8 cellular contexts compared by ENCODE assay signal in genomic region chr2:241309684-241310117, GRCh38. TPM values are rescaled to one million over a fixed set of nuclear protein-coding genes. Genes with fewer than 3 reads are reported as not detected.
DNase-seq lines count a peak whose midpoint lies in the region; ATAC-seq and TF ChIP-seq lines count a peak whose summit lies in the region.

No MANE protein-coding gene starts in this region.

- DNase-seq in KBM-7 (peak; percentile 87), NCI-H748 treated with DMSO at 0.1 percent for 48 hours (lab: John Stamatoyannopoulos, UW) (no peak), midbrain (lab: John Stamatoyannopoulos, UW) (no peak), thyroid gland (no peak)
- peak; percentile 32 to 66 for DNase-seq in activated CD4-positive, alpha-beta T cell treated with anti-CD3 and anti-CD28 coated beads, Interleukin-2, amount 50 U/mL, for 24 hours (ENCODE audit: low read depth in 1 of 2, low spot score in 1 of 2)
- peak; percentile 49 to 71 for DNase-seq in stimulated activated CD4-positive, alpha-beta T cell treated with anti-CD3 and anti-CD28 coated beads, Interleukin-4, amount 100 ng/mL, for 4 hours

- intact Hi-C loops in thyroid gland (cut with DNase I): no loop called here

- 79 to 85% methylated on average over 2 of the region's 2 CpGs for WGBS in thyroid gland, 2 donors

- H3K27me3 ChIP-seq in thyroid gland: no peaks in the 10 kb centered on the region

- H3K27ac ChIP-seq in thyroid gland: no peak overlapping the region

- in situ Hi-C loops in KBM-7 (cut with MboI; ENCODE audit: low pct_unique_long_range_greater_than_20kb, low sequenced_read_pairs): no loop called here

- H3K36me3 ChIP-seq in thyroid gland: no peaks in the 10 kb centered on the region

- no peak for TF ChIP-seq CTCF in thyroid gland (IDR thresholded peaks at IDR 0.05)

- H3K4me3 ChIP-seq in thyroid gland (replicated peaks in 1 of 3): no peak overlapping the region

- H3K4me1 ChIP-seq in thyroid gland: peaks cover 9 to 12% of the 10 kb centered on the region in 2 donors

- H3K9me3 ChIP-seq in thyroid gland: no peaks in the 10 kb centered on the region

- no peak for TF ChIP-seq POLR2A in thyroid gland (IDR thresholded peaks at IDR 0.05)

- peak; percentile 51 for ATAC-seq in GM19397 (IDR thresholded peaks at IDR 0.05; ENCODE audit: unreplicated experiment)
- ATAC-seq in esophagus mucosa: peak; percentile 28

RNA-seq across cellular contexts. Expression of gene HDLBP, which starts 5.8 kb away (rescaled TPM):
- 320 TPM for total RNA-seq in esophagus mucosa
- total RNA-seq in thyroid gland: 100 to 1,000 TPM; 303 to 490 (median 435) TPM

RNA-seq across cellular contexts. Expression of gene SEPTIN2, which starts 6.0 kb away (rescaled TPM):
- total RNA-seq in esophagus mucosa: 177 TPM
- total RNA-seq in thyroid gland: 100 to 1,000 TPM; 340 to 417 (median 365) TPM

RNA-seq across cellular contexts. Expression of gene FARP2, which starts 46.4 kb away (rescaled TPM):
- total RNA-seq in esophagus mucosa: 33.5 TPM
- total RNA-seq in thyroid gland: 10 to 100 TPM; 16.9 to 24.1 (median 20.3) TPM

Comparison
In these comparisons a context has a peak if more than half of its experiments do, and no peak if none do; other contexts are left out.
1. DNase-seq: peak in KBM-7 (single experiment), activated CD4-positive, alpha-beta T cell treated with anti-CD3 and anti-CD28 coated beads, Interleukin-2, amount 50 U/mL, for 24 hours (2 of 2) and stimulated activated CD4-positive, alpha-beta T cell treated with anti-CD3 and anti-CD28 coated beads, Interleukin-4, amount 100 ng/mL, for 4 hours (2 of 2); none in NCI-H748 treated with DMSO at 0.1 percent for 48 hours (single experiment), midbrain (single experiment) and thyroid gland (0 of 2).